Comparison of ENCODE assay signal across 1 cellular context in genomic region chr20:46363874-46364669, GRCh38.
TF ChIP-seq lines count a peak whose summit lies in the region.

No MANE protein-coding gene starts in this region.

TF ChIP-seq in GM12878, 131 proteins besides CTCF, POLR2A, EP300 and RAD21 (continued from another document and continues in another):
- TF ChIP-seq ZNF687 (IDR thresholded peaks at IDR 0.05) = no peak
- no peak for TF ChIP-seq ZNF24 (IDR thresholded peaks at IDR 0.05)
- peak; percentile 22 for TF ChIP-seq SIX5 (IDR thresholded peaks at IDR 0.05; ENCODE audit: low read depth, low read length, severe bottlenecking)
- TF ChIP-seq SMARCA5 (IDR thresholded peaks at IDR 0.05) = peak; percentile 94
- TF ChIP-seq BACH1 (IDR thresholded peaks at IDR 0.05; ENCODE audit: borderline replicate concordance) = peak; percentile 88
- TF ChIP-seq USF2 (IDR thresholded peaks at IDR 0.05; ENCODE audit: borderline replicate concordance, low read depth, low read length) = peak; percentile 51
- TF ChIP-seq MLLT1 (IDR thresholded peaks at IDR 0.05) = peak; percentile 63
- TF ChIP-seq SMC3 (IDR thresholded peaks at IDR 0.05; ENCODE audit: borderline replicate concordance, low read length) = no peak
- TF ChIP-seq YY1 (IDR thresholded peaks at IDR 0.05; ENCODE audit: low read depth, low read length) = 0 out of 2 replicates have a peak, but pooled peaks have one; percentile 43
- TF ChIP-seq REST (IDR thresholded peaks at IDR 0.05; ENCODE audit: low read depth, low read length) = no peak
- peak; percentile 91 for TF ChIP-seq ELK1 (IDR thresholded peaks at IDR 0.05; ENCODE audit: low read depth, low read length)
- TF ChIP-seq FOXK2 (IDR thresholded peaks at IDR 0.05) = peak; percentile 83
- TF ChIP-seq EED (IDR thresholded peaks at IDR 0.05; ENCODE audit: low read depth) = peak; percentile 66; the same call in 1 of the 2 replicates
- TF ChIP-seq SIN3A (IDR thresholded peaks at IDR 0.05; ENCODE audit: low read depth, low read length) = peak; percentile 89; the same call in 1 of the 2 replicates
- TF ChIP-seq HDAC6 (IDR thresholded peaks at IDR 0.05; ENCODE audit: unreplicated experiment) = peak; percentile 61
- TF ChIP-seq E2F8 (IDR thresholded peaks at IDR 0.05; ENCODE audit: low read depth, partially characterized antibody) = no peak
- TF ChIP-seq POU2F2 (IDR thresholded peaks at IDR 0.05; ENCODE audit: borderline replicate concordance, low read depth, low read length) = peak; percentile 44; the same call in 1 of the 3 replicates
- TF ChIP-seq CREB1 (IDR thresholded peaks at IDR 0.05; ENCODE audit: low read depth) = peak; percentile 68
- TF ChIP-seq PML (IDR thresholded peaks at IDR 0.05; ENCODE audit: low read length) = peak; percentile 92
- TF ChIP-seq NBN (IDR thresholded peaks at IDR 0.05) = peak; percentile 76
- TF ChIP-seq NR2F1 (conservative IDR thresholded peaks at IDR 0.05) = peak; percentile 69
- TF ChIP-seq RELB (IDR thresholded peaks at IDR 0.05; ENCODE audit: low read depth) = peak; percentile 79
- TF ChIP-seq SKIL (IDR thresholded peaks at IDR 0.05; ENCODE audit: low read depth, poor library complexity, severe bottlenecking) = no peak
- TF ChIP-seq EGR1 (IDR thresholded peaks at IDR 0.05; ENCODE audit: borderline replicate concordance in 1 of 2, low read depth in 2 of 2, low read length in 2 of 2) = peak; percentile 61 to 66; a peak in 2 of 3 replicates
- TF ChIP-seq PKNOX1 (IDR thresholded peaks at IDR 0.05) = peak; percentile 52; the same call in 1 of the 2 replicates
- TF ChIP-seq RELA (IDR thresholded peaks at IDR 0.05; ENCODE audit: borderline replicate concordance, partially characterized antibody) = peak; percentile 80
- TF ChIP-seq ZBTB11 (CRISPR knock-in tag; IDR thresholded peaks at IDR 0.05) = peak; percentile 64
- TF ChIP-seq GABPA (IDR thresholded peaks at IDR 0.05; ENCODE audit: low read depth) = peak; percentile 92
- TF ChIP-seq RCOR1 (conservative IDR thresholded peaks at IDR 0.05; ENCODE audit: low read depth, low read length) = no peak
